In the genomic region with DNA sequence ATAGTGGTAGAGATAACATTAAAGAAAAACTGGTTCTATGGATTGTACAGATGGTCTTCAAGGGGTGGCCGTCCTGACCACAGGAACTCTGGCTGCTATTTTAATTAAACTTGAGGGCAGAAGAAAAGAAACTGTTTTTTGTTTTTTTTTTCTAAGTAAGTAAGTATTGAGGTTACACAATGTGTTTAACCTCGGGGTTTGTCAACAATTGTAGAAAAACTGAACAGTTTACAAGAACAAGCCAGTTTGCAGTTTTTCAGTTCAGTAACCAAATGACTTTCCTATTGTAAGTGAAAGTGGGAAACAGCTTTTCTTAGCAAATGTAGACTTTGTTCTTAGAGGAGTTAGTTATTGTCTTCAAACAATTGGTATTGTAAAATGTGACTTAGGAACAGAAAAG, we compare ENCODE assay signal across 12 cellular contexts.
DNase-seq lines count a peak whose midpoint lies in the region; ATAC-seq and FAIRE-seq lines count a peak whose summit lies in the region.
"Had no signal": no experiment of that assay in that cellular context is flagged by ENCODE, and none has a peak within 500 bp of the region (broad histone marks: within the 10 kb centered on the region; RNA-seq: fewer than 3 reads in every experiment).

No MANE protein-coding gene starts in this region.

- CTCF ChIA-PET in CD8-positive, alpha-beta memory T cell (lab: Charles Lee), result no interaction called here

- no peak overlapping the region for H3K4me3 Mint-ChIP-seq in CD8-positive, alpha-beta memory T cell
- H3K4me3 Mint-ChIP-seq: IgD-negative memory B cell had no signal

- peaks cover 5% of the 10 kb centered on the region; the same call in 1 of the 2 replicates for H3K9me3 ChIP-seq in BLaER1
- H3K9me3 ChIP-seq in CD8-positive, alpha-beta memory T cell (ENCODE audit: low read length), result no peaks in the 10 kb centered on the region

- no peak for DNase-seq in GM19239 (ENCODE audit: insufficient read length, low spot score)
- DNase-seq in dermis blood vessel endothelial cell, result peak; percentile 35
- DNase-seq in RCC 7860 (ENCODE audit: low spot score), result no peak
- no peak for DNase-seq in OCI-M1 (lab: John Stamatoyannopoulos, UW)
- no peak for DNase-seq in CD8-positive, alpha-beta memory T cell
- DNase-seq in globus pallidus (ENCODE audit: low spot score), result no peak
- DNase-seq: activated T-cell treated with anti-CD3 and anti-CD28 coated beads for 4 hours, T-helper 9 cell had no signal

- peak overlapping the region; percentile 46; the same call in 1 of the 2 replicates for H3K9ac ChIP-seq in BLaER1

- H3K27ac Mint-ChIP-seq in CD8-positive, alpha-beta memory T cell, result peak overlapping the region in 1 of 8 donors; percentile 5
- H3K27ac Mint-ChIP-seq: IgD-negative memory B cell had no signal

- ATAC-seq in HG03025 (IDR thresholded peaks at IDR 0.05; ENCODE audit: low FRiP score, unreplicated experiment), result peak; percentile 45

- peaks cover 20 to 50% (median 29%) of the 10 kb centered on the region in 3 donors for H3K4me1 Mint-ChIP-seq in CD8-positive, alpha-beta memory T cell

- H3K4me1 ChIP-seq in BLaER1, result peaks cover 54% of the 10 kb centered on the region
- peaks cover 7% of the 10 kb centered on the region for H3K4me1 ChIP-seq in CD8-positive, alpha-beta memory T cell (ENCODE audit: insufficient read depth, low read length)

- no peaks in the 10 kb centered on the region for H3K36me3 ChIP-seq in BLaER1
- H3K36me3 ChIP-seq in CD8-positive, alpha-beta memory T cell (ENCODE audit: insufficient read depth, low read length), result no peaks in the 10 kb centered on the region

- no peaks in the 10 kb centered on the region for H3K27me3 Mint-ChIP-seq in CD8-positive, alpha-beta memory T cell

- H3K36me3 Mint-ChIP-seq in CD8-positive, alpha-beta memory T cell, result peaks cover 0 to 2% (median 0%) of the 10 kb centered on the region in 3 donors
- H3K36me3 Mint-ChIP-seq: IgD-negative memory B cell had no signal

- H3K4me3 ChIP-seq in BLaER1, result no peak overlapping the region
- no peak overlapping the region for H3K4me3 ChIP-seq in CD8-positive, alpha-beta memory T cell (ENCODE audit: low read length)

- H3K9me3 Mint-ChIP-seq in CD8-positive, alpha-beta memory T cell, result no peaks in the 10 kb centered on the region
- H3K9me3 Mint-ChIP-seq: IgD-negative memory B cell had no signal

- no peaks in the 10 kb centered on the region for H4K20me1 ChIP-seq in BLaER1

- H3K27ac ChIP-seq in BLaER1, result peak overlapping the region; percentile 75
- no peak overlapping the region for H3K27ac ChIP-seq in CD8-positive, alpha-beta memory T cell (ENCODE audit: low read depth, low read length)
- H3K27ac ChIP-seq: C4-2B had no signal

- no peaks in the 10 kb centered on the region for H3K27me3 ChIP-seq in BLaER1
- no peaks in the 10 kb centered on the region for H3K27me3 ChIP-seq in CD8-positive, alpha-beta memory T cell (ENCODE audit: insufficient read depth, low read length, poor library complexity, severe bottlenecking)

- POLR2A ChIA-PET in CD8-positive, alpha-beta memory T cell (lab: Charles Lee), result no interaction called here

- peak overlapping the region; percentile 61 for H3K4me2 ChIP-seq in BLaER1

- FAIRE-seq in GM19239 (lab: Jason Lieb, UNC), result peak; percentile 57
- FAIRE-seq in RCC 7860 (lab: Jason Lieb, UNC), result no peak
